Comparison of ENCODE assay signal across 15 cellular contexts in the genomic region with DNA sequence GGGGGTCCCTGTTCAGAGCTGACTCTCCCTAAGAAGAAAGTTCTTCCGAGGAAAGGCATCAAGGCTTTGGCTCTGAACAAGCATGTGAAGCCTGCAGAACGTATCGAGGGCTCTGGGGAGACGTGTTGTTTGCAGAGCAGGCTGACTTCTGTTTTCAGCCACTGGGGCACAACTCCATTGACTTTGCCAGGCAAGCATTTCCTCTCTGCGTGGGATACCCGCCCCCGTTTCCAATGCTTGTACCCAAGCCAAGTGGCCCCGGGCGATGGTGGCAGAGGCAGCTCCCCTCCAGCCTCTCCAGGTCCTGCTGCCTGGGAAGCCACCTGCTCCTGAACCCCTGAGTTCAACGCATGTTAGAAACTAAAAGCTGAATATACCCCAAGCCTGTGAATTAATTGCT.
"Had no signal": no experiment of that assay in that cellular context is flagged by ENCODE, and none has a peak within 500 bp of the region (broad histone marks: within the 10 kb centered on the region; RNA-seq: fewer than 3 reads in every experiment).

No MANE protein-coding gene starts in this region.

- H3K4me3 ChIP-seq: coronary artery, tibial nerve, upper lobe of right lung, vagina had no signal

- H3K27ac Mint-ChIP-seq: endodermal cell; immature natural killer cell; naive thymus-derived CD4-positive, alpha-beta T cell had no signal

- H3K9me3 ChIP-seq: neutrophil, upper lobe of right lung, vagina had no signal

- DNase-seq: effector CD4-positive, alpha-beta T cell; endodermal cell; erythroblast; foreskin keratinocyte; immature natural killer cell; left colon; naive thymus-derived CD4-positive, alpha-beta T cell; small intestine; stimulated activated CD4-positive, alpha-beta T cell treated with anti-CD3 and anti-CD28 coated beads, Interleukin-12 subunit alpha, Interleukin-12 subunit beta, amount 100 ng/mL, for 4 hours; stimulated activated naive CD8-positive, alpha-beta T cell treated with anti-CD3 and anti-CD28 coated beads, Interleukin-15, Interleukin-2, amounts not matched to agents 100 U/mL and 50 U/mL, for 24 hours; upper lobe of right lung had no signal

- H3K4me1 Mint-ChIP-seq: endodermal cell, immature natural killer cell had no signal

- H3K36me3 ChIP-seq: neutrophil, tibial nerve, upper lobe of right lung, vagina had no signal

- H3K27ac ChIP-seq: coronary artery, foreskin keratinocyte, neutrophil, tibial nerve, upper lobe of right lung, vagina had no signal

- ATAC-seq: foreskin keratinocyte; left colon; naive thymus-derived CD4-positive, alpha-beta T cell; stimulated activated naive CD8-positive, alpha-beta T cell treated with anti-CD3 and anti-CD28 coated beads, Interleukin-15, Interleukin-2, amounts not matched to agents 100 U/mL and 50 U/mL, for 24 hours had no signal

- H3K36me3 Mint-ChIP-seq: immature natural killer cell had no signal

- H3K4me1 ChIP-seq: foreskin keratinocyte, tibial nerve, upper lobe of right lung, vagina had no signal

- H3K9me3 Mint-ChIP-seq: endodermal cell had no signal

- H3K4me3 Mint-ChIP-seq: endodermal cell; immature natural killer cell; naive thymus-derived CD4-positive, alpha-beta T cell had no signal
